In the genomic region with DNA sequence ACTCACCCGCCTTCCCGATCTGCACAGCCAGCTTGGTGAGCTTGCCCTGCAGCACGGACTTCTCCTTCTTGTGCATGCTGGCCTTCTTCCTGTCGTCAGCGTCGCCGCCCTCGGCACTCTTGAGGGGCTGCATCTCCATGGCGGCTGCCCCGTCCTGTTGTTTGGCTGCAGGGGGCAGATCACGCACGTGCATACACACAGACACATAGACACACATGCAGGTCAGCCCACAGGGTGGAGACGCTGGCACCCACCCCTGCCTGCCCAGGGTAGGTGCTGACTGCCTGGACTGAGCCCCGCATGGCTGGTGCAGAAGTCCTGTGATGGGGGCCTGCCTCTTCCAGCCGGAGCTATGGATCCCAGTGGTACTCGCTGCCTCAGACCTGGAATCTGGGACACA, we compare ENCODE assay signal across 25 cellular contexts.
"Had no signal": no experiment of that assay in that cellular context is flagged by ENCODE, and none has a peak within 500 bp of the region (broad histone marks: within the 10 kb centered on the region; RNA-seq: fewer than 3 reads in every experiment).

No MANE protein-coding gene starts in this region.

- H3K4me1 ChIP-seq: body of pancreas, colonic mucosa, right lobe of liver had no signal

- H3K9me3 ChIP-seq: body of pancreas, colonic mucosa, mucosa of descending colon, right lobe of liver, suprapubic skin, tibial nerve had no signal

- H3K36me3 ChIP-seq: colonic mucosa, suprapubic skin, tibial nerve had no signal

- H3K27me3 ChIP-seq: body of pancreas, colonic mucosa, right lobe of liver, suprapubic skin, tibial nerve had no signal

- H3K27ac ChIP-seq: body of pancreas, colonic mucosa, right lobe of liver, suprapubic skin, tibial nerve had no signal

- FAIRE-seq: keratinocyte, small intestine had no signal

- H3K4me3 ChIP-seq: body of pancreas, colonic mucosa, mucosa of descending colon, right lobe of liver, suprapubic skin, tibial nerve had no signal

- DNase-seq: activated B cell treated with CpG ODN at 0.5 μM for 24 hours; activated CD4-positive, alpha-beta T cell treated with anti-CD3 and anti-CD28 coated beads, Interleukin-2, amount 50 U/mL, for 1 hour; activated CD8-positive, alpha-beta memory T cell treated with anti-CD3 and anti-CD28 coated beads, Interleukin-2, amount 10 ng/mL, durations not matched to agents 7 days and 5 days; activated CD8-positive, alpha-beta T cell treated with anti-CD3 and anti-CD28 coated beads, Interleukin-2, amount 10 ng/mL, durations not matched to agents 7 days and 5 days; activated T-cell treated with anti-CD3 and anti-CD28 coated beads, Interleukin-2, amount 50 U/mL, for 48 hours; body of pancreas; colonic mucosa; effector memory CD4-positive, alpha-beta T cell; erythroblast; head of caudate nucleus; hippocampal formation; left cardiac atrium; left ventricle myocardium superior; mucosa of descending colon; right lobe of liver; small intestine; stimulated activated CD4-positive, alpha-beta T cell treated with anti-CD3 and anti-CD28 coated beads, Interleukin-1b, Interleukin-23, amount 100 ng/mL, for 48 hours; stimulated activated CD4-positive, alpha-beta T cell treated with anti-CD3 and anti-CD28 coated beads, Interleukin-4, amount 100 ng/mL, for 4 hours; stimulated activated CD8-positive, alpha-beta memory T cell treated with anti-CD3 and anti-CD28 coated beads, Interleukin-4, amount 100 ng/mL, for 48 hours; stimulated activated naive CD4-positive, alpha-beta T cell; T-cell had no signal

- ATAC-seq: activated CD8-positive, alpha-beta memory T cell treated with anti-CD3 and anti-CD28 coated beads, Interleukin-2, amount 10 ng/mL, durations not matched to agents 7 days and 5 days; activated CD8-positive, alpha-beta T cell treated with anti-CD3 and anti-CD28 coated beads, Interleukin-2, amount 10 ng/mL, durations not matched to agents 7 days and 5 days; activated naive CD4-positive, alpha-beta T cell treated with anti-CD3 and anti-CD28 coated beads, Interleukin-2, amount 50 U/mL, for 72 hours; body of pancreas; mucosa of descending colon; T-cell had no signal
